ENCODE assay signal across 7 cellular contexts in genomic region chr1:116941670-116942069, GRCh38. TPM values are rescaled to one million over a fixed set of nuclear protein-coding genes. Genes with fewer than 3 reads are reported as not detected.
"Had no signal": no experiment of that assay in that cellular context is flagged by ENCODE, and none has a peak within 500 bp of the region (broad histone marks: within the 10 kb centered on the region; RNA-seq: fewer than 3 reads in every experiment).

No MANE protein-coding gene starts in this region.

- H3K36me3 Mint-ChIP-seq: IgD-negative memory B cell had no signal

- H3K9me3 Mint-ChIP-seq: GM23338, H9, IgD-negative memory B cell had no signal

- H2AFZ ChIP-seq: GM23338 had no signal

- ATAC-seq: GM23338, HepG2 had no signal

- H3K4me2 ChIP-seq: GM23338 had no signal

- DNase-seq: H9, HCEC 1CT, KBM-7 had no signal

- H3K4me3 ChIP-seq: GM23338 had no signal

- H3K4me1 Mint-ChIP-seq: IgD-negative memory B cell had no signal

- H3K27ac ChIP-seq: HL-60 had no signal

- H3K4me3 Mint-ChIP-seq: GM23338, H9, IgD-negative memory B cell had no signal

- H3K27ac Mint-ChIP-seq: GM23338, H9, IgD-negative memory B cell had no signal

RNA-seq across cellular contexts. Expression of gene PTGFRN, which starts 32.0 kb away (rescaled TPM):
- polyA plus RNA-seq: IgD-negative memory B cell had no signal
